In genomic region chr13:107242138-107242537, GRCh38 we compare ENCODE assay signal across 32 cellular contexts.
"Had no signal": no experiment of that assay in that cellular context is flagged by ENCODE, and none has a peak within 500 bp of the region (broad histone marks: within the 10 kb centered on the region; RNA-seq: fewer than 3 reads in every experiment).

No MANE protein-coding gene starts in this region.

- H3K36me3 Mint-ChIP-seq: activated CD4-positive, alpha-beta memory T cell treated with anti-CD3 and anti-CD28 coated beads for 36 hours; activated CD8-positive, alpha-beta memory T cell treated with anti-CD3 and anti-CD28 coated beads, Interleukin-2, amount 10 ng/mL, durations not matched to agents 7 days and 5 days; activated naive CD4-positive, alpha-beta T cell treated with anti-CD3 and anti-CD28 coated beads, Interleukin-2, amount 50 U/mL, for 24 hours; activated naive CD8-positive, alpha-beta T cell treated with anti-CD3 and anti-CD28 coated beads for 36 hours had no signal

- H3K4me3 ChIP-seq: adrenal gland, body of pancreas, esophagus muscularis mucosa, gastrocnemius medialis, heart right ventricle had no signal

- H3K27ac ChIP-seq: adrenal gland, body of pancreas, esophagus muscularis mucosa, foreskin keratinocyte, gastrocnemius medialis, heart right ventricle, VCaP had no signal

- DNase-seq: activated CD4-positive, alpha-beta memory T cell treated with anti-CD3 and anti-CD28 coated beads for 36 hours; activated CD4-positive, alpha-beta T cell treated with anti-CD3 and anti-CD28 coated beads for 36 hours; activated CD4-positive, alpha-beta T cell treated with anti-CD3 and anti-CD28 coated beads, Interleukin-2, amount 10 ng/mL, durations not matched to agents 24 days and 14 days; activated CD4-positive, CD25-positive, alpha-beta regulatory T cell; activated CD4-positive, CD25-positive, alpha-beta regulatory T cell treated with anti-CD3 and anti-CD28 coated beads, Interleukin-2, amount 50 U/mL, for 72 hours; activated CD8-positive, alpha-beta memory T cell treated with anti-CD3 and anti-CD28 coated beads, Interleukin-2, amount 10 ng/mL, durations not matched to agents 7 days and 5 days; activated CD8-positive, alpha-beta memory T cell treated with anti-CD3 and anti-CD28 coated beads, Interleukin-2, amount 50 U/mL, for 4 hours; activated CD8-positive, alpha-beta T cell treated with anti-CD3 and anti-CD28 coated beads, Interleukin-2, amount 10 ng/mL, durations not matched to agents 7 days and 5 days; activated effector memory CD4-positive, alpha-beta T cell treated with Interleukin-2 at 50 U/mL for 16 hours; activated naive CD4-positive, alpha-beta T cell treated with anti-CD3 and anti-CD28 coated beads for 36 hours; activated naive CD8-positive, alpha-beta T cell treated with anti-CD3 and anti-CD28 coated beads for 36 hours; activated naive CD8-positive, alpha-beta T cell treated with anti-CD3 and anti-CD28 coated beads, Interleukin-2, amount 50 U/mL, for 24 hours; activated T-cell treated with anti-CD3 and anti-CD28 coated beads, Interleukin-2, amount 50 U/mL, for 1 hour; activated T-cell treated with anti-CD3 and anti-CD28 coated beads, Interleukin-2, amount 50 U/mL, for 48 hours; adrenal gland; amygdala; aorta; body of pancreas; caudate nucleus; cortex of kidney; dermis blood vessel endothelial cell; effector CD4-positive, alpha-beta T cell; effector memory CD8-positive, alpha-beta T cell; erythroblast; foreskin keratinocyte; gastrocnemius medialis; heart right ventricle; T-helper 2 cell had no signal

- H3K9me3 Mint-ChIP-seq: activated CD4-positive, alpha-beta memory T cell treated with anti-CD3 and anti-CD28 coated beads for 36 hours; activated naive CD4-positive, alpha-beta T cell treated with anti-CD3 and anti-CD28 coated beads for 36 hours had no signal

- ATAC-seq: activated CD4-positive, alpha-beta T cell treated with anti-CD3 and anti-CD28 coated beads for 36 hours; activated CD8-positive, alpha-beta memory T cell treated with anti-CD3 and anti-CD28 coated beads, Interleukin-2, amount 10 ng/mL, durations not matched to agents 7 days and 5 days; activated CD8-positive, alpha-beta T cell treated with anti-CD3 and anti-CD28 coated beads, Interleukin-2, amount 10 ng/mL, durations not matched to agents 7 days and 5 days; activated naive CD8-positive, alpha-beta T cell treated with anti-CD3 and anti-CD28 coated beads, Interleukin-2, amount 50 U/mL, for 24 hours; body of pancreas; effector memory CD8-positive, alpha-beta T cell; foreskin keratinocyte; gastrocnemius medialis; heart right ventricle had no signal

- H3K27me3 Mint-ChIP-seq: activated CD4-positive, alpha-beta memory T cell treated with anti-CD3 and anti-CD28 coated beads for 36 hours; activated CD4-positive, alpha-beta T cell treated with anti-CD3 and anti-CD28 coated beads for 36 hours; activated CD4-positive, alpha-beta T cell treated with anti-CD3 and anti-CD28 coated beads, Interleukin-2, amount 10 ng/mL, durations not matched to agents 24 days and 14 days; activated CD8-positive, alpha-beta memory T cell treated with anti-CD3 and anti-CD28 coated beads, Interleukin-2, amount 10 ng/mL, durations not matched to agents 7 days and 5 days; activated naive CD8-positive, alpha-beta T cell treated with anti-CD3 and anti-CD28 coated beads, Interleukin-2, amount 50 U/mL, for 24 hours; effector memory CD8-positive, alpha-beta T cell had no signal

- H3K4me1 Mint-ChIP-seq: activated CD4-positive, alpha-beta T cell treated with anti-CD3 and anti-CD28 coated beads for 36 hours; activated CD4-positive, alpha-beta T cell treated with anti-CD3 and anti-CD28 coated beads, Interleukin-2, amount 10 ng/mL, durations not matched to agents 24 days and 14 days; activated CD8-positive, alpha-beta memory T cell treated with anti-CD3 and anti-CD28 coated beads, Interleukin-2, amount 10 ng/mL, durations not matched to agents 7 days and 5 days; activated naive CD4-positive, alpha-beta T cell treated with anti-CD3 and anti-CD28 coated beads, Interleukin-2, amount 50 U/mL, for 24 hours; activated naive CD8-positive, alpha-beta T cell treated with anti-CD3 and anti-CD28 coated beads for 36 hours; activated naive CD8-positive, alpha-beta T cell treated with anti-CD3 and anti-CD28 coated beads, Interleukin-2, amount 50 U/mL, for 24 hours had no signal

- H3K27ac Mint-ChIP-seq: activated CD4-positive, alpha-beta memory T cell treated with anti-CD3 and anti-CD28 coated beads for 36 hours; activated CD4-positive, alpha-beta T cell treated with anti-CD3 and anti-CD28 coated beads for 36 hours; activated CD4-positive, alpha-beta T cell treated with anti-CD3 and anti-CD28 coated beads, Interleukin-2, amount 10 ng/mL, durations not matched to agents 24 days and 14 days; activated CD8-positive, alpha-beta memory T cell treated with anti-CD3 and anti-CD28 coated beads, Interleukin-2, amount 10 ng/mL, durations not matched to agents 7 days and 5 days; activated CD8-positive, alpha-beta T cell treated with anti-CD3 and anti-CD28 coated beads, Interleukin-2, amount 10 ng/mL, durations not matched to agents 7 days and 5 days; activated naive CD4-positive, alpha-beta T cell treated with anti-CD3 and anti-CD28 coated beads for 36 hours; activated naive CD4-positive, alpha-beta T cell treated with anti-CD3 and anti-CD28 coated beads, Interleukin-2, amount 50 U/mL, for 24 hours; activated naive CD8-positive, alpha-beta T cell treated with anti-CD3 and anti-CD28 coated beads for 36 hours; activated naive CD8-positive, alpha-beta T cell treated with anti-CD3 and anti-CD28 coated beads, Interleukin-2, amount 50 U/mL, for 24 hours; effector memory CD8-positive, alpha-beta T cell had no signal

- H3K4me3 Mint-ChIP-seq: activated CD4-positive, alpha-beta memory T cell treated with anti-CD3 and anti-CD28 coated beads for 36 hours; activated CD4-positive, alpha-beta T cell treated with anti-CD3 and anti-CD28 coated beads for 36 hours; activated CD4-positive, alpha-beta T cell treated with anti-CD3 and anti-CD28 coated beads, Interleukin-2, amount 10 ng/mL, durations not matched to agents 24 days and 14 days; activated CD8-positive, alpha-beta memory T cell treated with anti-CD3 and anti-CD28 coated beads, Interleukin-2, amount 10 ng/mL, durations not matched to agents 7 days and 5 days; activated CD8-positive, alpha-beta T cell treated with anti-CD3 and anti-CD28 coated beads, Interleukin-2, amount 10 ng/mL, durations not matched to agents 7 days and 5 days; activated naive CD4-positive, alpha-beta T cell treated with anti-CD3 and anti-CD28 coated beads for 36 hours; activated naive CD4-positive, alpha-beta T cell treated with anti-CD3 and anti-CD28 coated beads, Interleukin-2, amount 50 U/mL, for 24 hours; activated naive CD8-positive, alpha-beta T cell treated with anti-CD3 and anti-CD28 coated beads for 36 hours; activated naive CD8-positive, alpha-beta T cell treated with anti-CD3 and anti-CD28 coated beads, Interleukin-2, amount 50 U/mL, for 24 hours; effector memory CD8-positive, alpha-beta T cell had no signal

- FAIRE-seq: colon had no signal

- H3K4me1 ChIP-seq: adrenal gland, body of pancreas, esophagus muscularis mucosa, foreskin keratinocyte, gastrocnemius medialis, heart right ventricle had no signal

- H3K27me3 ChIP-seq: adrenal gland, body of pancreas, esophagus muscularis mucosa, foreskin keratinocyte, gastrocnemius medialis, heart right ventricle had no signal

- H3K36me3 ChIP-seq: adrenal gland, esophagus muscularis mucosa, gastrocnemius medialis, heart right ventricle had no signal
